In genomic region chr11:67411785-67412152, GRCh38 we compare ENCODE assay signal across 1 cellular context.
TF ChIP-seq lines count a peak whose summit lies in the region.

No MANE protein-coding gene starts in this region.

TF ChIP-seq in K562, 482 proteins besides CTCF, POLR2A, EP300 and RAD21:
- TF ChIP-seq, protein P1, sequence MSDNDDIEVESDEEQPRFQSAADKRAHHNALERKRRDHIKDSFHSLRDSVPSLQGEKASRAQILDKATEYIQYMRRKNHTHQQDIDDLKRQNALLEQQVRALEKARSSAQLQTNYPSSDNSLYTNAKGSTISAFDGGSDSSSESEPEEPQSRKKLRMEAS (CRISPR knock-in tag; IDR thresholded peaks at IDR 0.05) = peak; percentile 21; the same call in 1 of the 2 replicates
- TF ChIP-seq MEIS2 (IDR thresholded peaks at IDR 0.05; ENCODE audit: partially characterized antibody) (peak; percentile 47), SMC3 (conservative IDR thresholded peaks at IDR 0.05; ENCODE audit: insufficient read depth, low read depth, low read length) (0 out of 2 replicates have a peak, but pooled peaks have one; percentile 11), TRIM28 (IDR thresholded peaks at IDR 0.05) (no peak), NRF1 (conservative IDR thresholded peaks at IDR 0.05 in 1 of 2, IDR thresholded peaks at IDR 0.05 in 1 of 2) (0 out of 4 replicates have a peak, but pooled peaks of 1 of the 2 experiments have one; percentile 26), TCF3 (CRISPR knock-in tag; IDR thresholded peaks at IDR 0.05) (0 out of 2 replicates have a peak, but pooled peaks have one; percentile 16), ZNF280B (CRISPR knock-in tag; IDR thresholded peaks at IDR 0.05) (no peak)
